Comparison of ENCODE assay signal across 1 cellular context in genomic region chr11:27473017-27473406, GRCh38.
TF ChIP-seq lines count a peak whose summit lies in the region.

No MANE protein-coding gene starts in this region.

TF ChIP-seq in HCT116, 20 proteins besides CTCF, POLR2A, EP300 and RAD21 (continued from another document):
- no peak for TF ChIP-seq TCF7L2 (IDR thresholded peaks at IDR 0.05; ENCODE audit: borderline replicate concordance, extremely low read depth, insufficient read depth, insufficient read length)
- TF ChIP-seq POLR2AphosphoS5 (IDR thresholded peaks at IDR 0.05; ENCODE audit: low read depth, low read length) = no peak
- no peak for TF ChIP-seq SRF (IDR thresholded peaks at IDR 0.05; ENCODE audit: low read depth)
- TF ChIP-seq JUND (IDR thresholded peaks at IDR 0.05) = no peak
- no peak for TF ChIP-seq ATF3 (IDR thresholded peaks at IDR 0.05)
- TF ChIP-seq REST (IDR thresholded peaks at IDR 0.05; ENCODE audit: low read depth) = no peak
- TF ChIP-seq EZH2phosphoT487 (IDR thresholded peaks at IDR 0.05; ENCODE audit: borderline replicate concordance) = no peak
- TF ChIP-seq YY1 (IDR thresholded peaks at IDR 0.05; ENCODE audit: extremely low read depth, insufficient replicate concordance, low read depth, low read length) = no peak
- no peak for TF ChIP-seq EZH2 (IDR thresholded peaks at IDR 0.05)
- TF ChIP-seq EGR1 (IDR thresholded peaks at IDR 0.05; ENCODE audit: low read depth) = no peak
